Comparison of ENCODE assay signal across 18 cellular contexts in the genomic region with DNA sequence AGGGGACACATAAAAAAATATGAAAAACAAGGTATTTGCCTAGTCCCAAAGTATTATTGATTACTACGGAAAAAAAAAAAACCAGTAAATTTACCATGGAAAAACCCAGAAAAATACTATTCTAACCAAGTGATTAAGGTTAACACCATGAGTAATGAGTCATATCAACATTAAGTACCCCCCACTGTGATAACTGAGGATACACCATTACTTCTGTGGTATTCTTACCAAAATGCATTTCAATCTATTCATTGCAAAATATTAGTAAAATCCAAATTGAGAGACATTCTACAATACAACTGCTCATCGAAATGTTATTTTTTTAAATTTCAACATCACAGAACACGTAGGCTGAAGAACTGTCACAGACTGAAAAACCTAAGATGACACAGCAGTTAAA.
"Had no signal": no experiment of that assay in that cellular context is flagged by ENCODE, and none has a peak within 500 bp of the region (broad histone marks: within the 10 kb centered on the region; RNA-seq: fewer than 3 reads in every experiment).

No MANE protein-coding gene starts in this region.

- H3K27me3 ChIP-seq: MG63 had no signal

- H3K27ac ChIP-seq: RWPE1 had no signal

- ATAC-seq: T-cell had no signal

- H3K9me3 ChIP-seq: MG63, SK-N-SH had no signal

- H3K4me3 ChIP-seq: MG63 had no signal

- H3K36me3 ChIP-seq: MG63 had no signal

- DNase-seq: Karpas-422, KG1, MG63, NCI-H1092 treated with DMSO at 0.1 percent for 48 hours, NCI-H1436 treated with DMSO at 0.1 percent for 48 hours, NCI-H1694 treated with DMSO at 0.1 percent for 48 hours, NCI-H1930, NCI-H2081, NCI-H2107, NCI-H2227 treated with DMSO at 0.1 percent for 48 hours, NCI-H524, NCI-H526 treated with DMSO at 0.1 percent for 48 hours, NCI-H774, SHP77, SK-N-SH, SW 1271, T-cell had no signal
